11 cellular contexts compared by ENCODE assay signal in genomic region chr12:95959107-95959506, GRCh38. TPM values are rescaled to one million over a fixed set of nuclear protein-coding genes. Genes with fewer than 3 reads are reported as not detected.
DNase-seq lines count a peak whose midpoint lies in the region; ATAC-seq and TF ChIP-seq lines count a peak whose summit lies in the region.
"Had no signal": no experiment of that assay in that cellular context is flagged by ENCODE, and none has a peak within 500 bp of the region (broad histone marks: within the 10 kb centered on the region; RNA-seq: fewer than 3 reads in every experiment).

No MANE protein-coding gene starts in this region.

- no peaks in the 10 kb centered on the region for H3K36me3 ChIP-seq in prostate gland
- no peaks in the 10 kb centered on the region for H3K36me3 ChIP-seq in testis (ENCODE audit: low read depth, missing control alignments)

- DNase-seq in H4 (ENCODE audit: low spot score), result peak; percentile 19
- peak; percentile 28 for DNase-seq in NCI-H748 treated with DMSO at 0.1 percent for 48 hours (lab: John Stamatoyannopoulos, UW)
- DNase-seq in fibroblast of mammary gland (ENCODE audit: low read depth), result peak; percentile 19
- no peak for DNase-seq in prostate gland (ENCODE audit: low spot score)
- no peak for DNase-seq in testis
- DNase-seq: activated effector memory CD4-positive, alpha-beta T cell treated with anti-CD3 and anti-CD28 coated beads, Interleukin-2, amount 50 U/mL, for 16 hours; stimulated activated naive B cell treated with anti-CD40 and anti-IgM and Interleukin-4, amounts not matched to agents 10 μg/mL and 1 μg/mL and 100 μg/mL, for 72 hours had no signal

- 76% methylated on average over 1 of the region's 1 CpG for WGBS in prostate gland
- WGBS in testis, 2 donors, result 67 to 73% methylated on average over 1 of the region's 1 CpG

- TF ChIP-seq POLR2A in prostate gland (IDR thresholded peaks at IDR 0.05) (no peak), testis (IDR thresholded peaks at IDR 0.05) (no peak)

- H3K27me3 ChIP-seq in prostate gland (replicated peaks; ENCODE audit: insufficient read depth) (no peaks in the 10 kb centered on the region), testis (no peaks in the 10 kb centered on the region)

- H3K4me1 ChIP-seq in prostate gland (replicated peaks), result no peaks in the 10 kb centered on the region
- H3K4me1 ChIP-seq in testis, result no peaks in the 10 kb centered on the region

- intact Hi-C loops in prostate gland (cut with DNase I), result no loop called here
- intact Hi-C loops in testis (cut with DNase I; ENCODE audit: low total_unique reads), result no loop called here

- H3K4me3 ChIP-seq in fibroblast of mammary gland (ENCODE audit: control insufficient read depth, low read depth, low read length), result no peak overlapping the region
- H3K4me3 ChIP-seq in prostate gland, result no peak overlapping the region
- H3K4me3 ChIP-seq in testis, result no peak overlapping the region

- no peak for ATAC-seq in GM18520 (IDR thresholded peaks at IDR 0.05; ENCODE audit: unreplicated experiment)
- no peak for ATAC-seq in GM21381 (IDR thresholded peaks at IDR 0.05; ENCODE audit: unreplicated experiment)

- H3K27ac ChIP-seq in C4-2B, result no peak overlapping the region
- no peak overlapping the region for H3K27ac ChIP-seq in prostate gland
- no peak overlapping the region for H3K27ac ChIP-seq in testis

- H3K9me3 ChIP-seq in prostate gland (no peaks in the 10 kb centered on the region), testis (no peaks in the 10 kb centered on the region)

- TF ChIP-seq CTCF in C4-2B (conservative IDR thresholded peaks at IDR 0.05) (peak; percentile 27), fibroblast of mammary gland (conservative IDR thresholded peaks at IDR 0.05; ENCODE audit: control insufficient read depth, insufficient read depth, low read depth, low read length) (no peak), prostate gland (IDR thresholded peaks at IDR 0.05) (no peak), testis (IDR thresholded peaks at IDR 0.05) (no peak)

RNA-seq across cellular contexts. Expression of gene AMDHD1, which starts 16.0 kb away (rescaled TPM):
- 0.43 and 1.6 TPM in 2 replicates for total RNA-seq in H4 (2014; rRNA removed; shearing (Covaris generic))
- total RNA-seq in prostate gland, result 1 to 10 TPM in 1 of 2 donors, not detected in 1; 2.2 TPM
- total RNA-seq in testis, result 1 to 10 TPM; 2.0 to 4.0 TPM
- polyA plus RNA-seq in testis (ENCODE audit: insufficient read depth, low read depth, low replicate concordance), result 0.67 TPM

RNA-seq across cellular contexts. Expression of gene CCDC38, which starts 16.7 kb away (rescaled TPM):
- total RNA-seq in H4 (2014; rRNA removed; shearing (Covaris generic)), result 0.17 TPM in 1 of 2 replicates, not detected in the other
- total RNA-seq in prostate gland, result under 1 TPM; 0.14 to 0.34 TPM
- total RNA-seq in testis, result 10 to 100 TPM in 1 of 2 donors, 1 to 10 TPM in 1; 7.7 to 25.8 TPM
- polyA plus RNA-seq in testis (ENCODE audit: insufficient read depth, low read depth, low replicate concordance), result 31.8 TPM
- total RNA-seq: omental fat pad had no signal

RNA-seq across cellular contexts. Expression of gene HAL, which starts 37.0 kb away (rescaled TPM):
- 0.14 and 0.27 TPM in 2 replicates for total RNA-seq in H4 (2014; rRNA removed; shearing (Covaris generic))
- under 1 TPM in 1 of 2 donors, not detected in 1; 0.27 TPM for total RNA-seq in prostate gland
- under 1 TPM; 0.39 to 0.74 TPM for total RNA-seq in testis
- polyA plus RNA-seq in testis (ENCODE audit: insufficient read depth, low read depth, low replicate concordance), result 0.37 TPM

Comparison
In these comparisons a context has a peak if more than half of its experiments do, and no peak if none do; other contexts are left out.
1. DNase-seq: peak in H4 (single experiment), NCI-H748 treated with DMSO at 0.1 percent for 48 hours (single experiment) and fibroblast of mammary gland (single experiment); none in prostate gland (single experiment) and testis (single experiment).